1 cellular context compared by ENCODE assay signal in genomic region chr6:47446974-47447373, GRCh38.
TF ChIP-seq lines count a peak whose summit lies in the region.

No MANE protein-coding gene starts in this region.

TF ChIP-seq in GM23338, 12 proteins besides CTCF, POLR2A, EP300 and RAD21 (continued from another document):
- TF ChIP-seq ZNF462 (CRISPR knock-in tag; IDR thresholded peaks at IDR 0.05): no peak
- TF ChIP-seq EZH2phosphoT487 (IDR thresholded peaks at IDR 0.05; ENCODE audit: unreplicated experiment): no peak
- no peak for TF ChIP-seq POLR2AphosphoS5 (IDR thresholded peaks at IDR 0.05; ENCODE audit: low read depth)
